13 cellular contexts compared by ENCODE assay signal in the genomic region with DNA sequence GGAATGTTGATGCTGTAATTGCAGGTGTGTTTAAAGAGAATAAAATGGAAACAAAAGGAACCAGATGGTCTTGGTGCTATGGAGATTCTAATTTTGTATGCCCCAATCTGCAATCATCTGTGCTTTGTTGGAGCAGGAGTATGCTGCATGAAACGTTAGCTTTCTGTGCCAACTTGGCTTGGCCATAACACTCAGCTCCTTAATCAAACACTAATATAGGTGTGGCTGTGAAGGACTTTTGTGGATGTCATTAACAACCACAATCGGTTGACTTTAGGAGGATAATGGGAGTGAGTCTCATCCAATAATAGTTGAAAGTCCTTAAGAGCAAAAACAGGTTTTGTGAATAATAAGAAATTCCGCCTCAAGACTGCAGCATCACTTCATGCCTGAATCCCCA.
A peak's percentile ranks its signal among the peaks of the same experiment; 100 is the strongest.
DNase-seq lines count a peak whose midpoint lies in the region; ATAC-seq and TF ChIP-seq lines count a peak whose summit lies in the region.
"Had no signal": no experiment of that assay in that cellular context is flagged by ENCODE, and none has a peak within 500 bp of the region (broad histone marks: within the 10 kb centered on the region; RNA-seq: fewer than 3 reads in every experiment).

No MANE protein-coding gene starts in this region.

- no peaks in the 10 kb centered on the region for H3K4me1 ChIP-seq in left lung
- H3K4me1 ChIP-seq: Caco-2 had no signal

- no peak overlapping the region for H3K27ac ChIP-seq in left lung
- H3K27ac ChIP-seq: 22Rv1 had no signal

- no peaks in the 10 kb centered on the region for H3K36me3 ChIP-seq in left lung

- H3K27me3 ChIP-seq in left lung = no peaks in the 10 kb centered on the region

- ATAC-seq in left lung = peak; percentile 86
- ATAC-seq: CD8-positive, alpha-beta T cell; GM12878; GM23338 had no signal

- no peak overlapping the region for H3K4me3 ChIP-seq in left lung
- H3K4me3 ChIP-seq: GM12878, GM23338 had no signal

- intact Hi-C loops in left lung (cut with DNase I) = no loop called here

- no peak for TF ChIP-seq CTCF in left lung (IDR thresholded peaks at IDR 0.05)

- H3K9me3 ChIP-seq in left lung = no peaks in the 10 kb centered on the region
- H3K9me3 ChIP-seq: Caco-2 had no signal

- DNase-seq in DMS79 treated with DMSO at 0.1 percent for 48 hours (lab: John Stamatoyannopoulos, UW) = peak; percentile 16
- DNase-seq in DMS79 (lab: John Stamatoyannopoulos, UW) = no peak
- peak; percentile 56 for DNase-seq in NCI-H69 (lab: John Stamatoyannopoulos, UW)
- DNase-seq in left lung = no peak
- DNase-seq in T-helper 1 cell = no peak
- DNase-seq in activated CD4-positive, alpha-beta T cell treated with anti-CD3 and anti-CD28 coated beads for 4 hours = no peak
- DNase-seq in COLO668 (lab: John Stamatoyannopoulos, UW; ENCODE audit: unreplicated experiment) = no peak
- DNase-seq: Caco-2; CD8-positive, alpha-beta T cell; H7 had no signal

Comparison
In these comparisons a context has a peak if more than half of its experiments do, and no peak if none do; other contexts are left out.
1. DNase-seq: peak in DMS79 treated with DMSO at 0.1 percent for 48 hours (single experiment) and NCI-H69 (single experiment); none in DMS79 (single experiment), left lung (0 of 2), T-helper 1 cell (0 of 5), activated CD4-positive, alpha-beta T cell treated with anti-CD3 and anti-CD28 coated beads for 4 hours (0 of 2) and COLO668 (single experiment).